8 cellular contexts compared by ENCODE assay signal in genomic region chr17:72976971-72977767, GRCh38.
DNase-seq lines count a peak whose midpoint lies in the region; ATAC-seq and TF ChIP-seq lines count a peak whose summit lies in the region.

No MANE protein-coding gene starts in this region.

- POLR2A ChIA-PET in AG04449 (lab: Yijun Ruan, JAX), result no interaction called here

- no peak overlapping the region for H3K4me3 ChIP-seq in AG04449 (ENCODE audit: low read depth, low read length)
- H3K4me3 ChIP-seq in adipocyte (ENCODE audit: low read length), result peak overlapping the region; percentile 64

- H3K27me3 ChIP-seq in adipocyte (replicated peaks; ENCODE audit: control insufficient read depth, insufficient read depth, low read length), result no peaks in the 10 kb centered on the region

- peak; percentile 70 for ATAC-seq in HG02759 (IDR thresholded peaks at IDR 0.05; ENCODE audit: unreplicated experiment)
- ATAC-seq in HG03108 (IDR thresholded peaks at IDR 0.05; ENCODE audit: unreplicated experiment), result no peak

- H3K9me3 ChIP-seq in adipocyte (ENCODE audit: control insufficient read depth, low read length), result no peaks in the 10 kb centered on the region

- TF ChIP-seq CTCF in AG04449 (IDR thresholded peaks at IDR 0.05; ENCODE audit: insufficient read depth, low read length, missing control alignments), result no peak

- peak; percentile 72 for DNase-seq in AG04449 (ENCODE audit: low read depth, low spot score)
- DNase-seq in adipocyte (ENCODE audit: low read depth), result peak; percentile 67
- peak; percentile 14 to 15 for DNase-seq in hippocampal formation (lab: John Stamatoyannopoulos, UW)
- peak; percentile 76 for DNase-seq in smooth muscle cell of the brain vasculature (ENCODE audit: low read depth, low spot score)
- DNase-seq in activated CD4-positive, CD25-positive, alpha-beta regulatory T cell (lab: John Stamatoyannopoulos, UW), result no peak
- DNase-seq in cerebellar nuclear complex (lab: John Stamatoyannopoulos, UW), result no peak

- no peaks in the 10 kb centered on the region for H3K36me3 ChIP-seq in adipocyte (ENCODE audit: control insufficient read depth, insufficient read depth, low read length, severe bottlenecking)

- peak overlapping the region; percentile 69 for H3K9ac ChIP-seq in adipocyte (ENCODE audit: low read length)

- CTCF ChIA-PET in AG04449 (lab: Yijun Ruan, JAX), result interaction anchor here (1.0 to 4.0 kb wide), 5 partner anchors 8 to 420 kb away, joined by 3 to 43 read pairs (median 4); no protein-coding TSS in a partner anchor

- peaks cover 19% of the 10 kb centered on the region for H3K4me1 ChIP-seq in adipocyte (ENCODE audit: control insufficient read depth, insufficient read depth, low read length)

Comparison
In these comparisons a context has a peak if more than half of its experiments do, and no peak if none do; other contexts are left out.
1. DNase-seq: peak in AG04449 (single experiment), adipocyte (single experiment), hippocampal formation (2 of 2) and smooth muscle cell of the brain vasculature (single experiment); none in activated CD4-positive, CD25-positive, alpha-beta regulatory T cell (0 of 4) and cerebellar nuclear complex (0 of 2).